21 cellular contexts compared by ENCODE assay signal in the genomic region with DNA sequence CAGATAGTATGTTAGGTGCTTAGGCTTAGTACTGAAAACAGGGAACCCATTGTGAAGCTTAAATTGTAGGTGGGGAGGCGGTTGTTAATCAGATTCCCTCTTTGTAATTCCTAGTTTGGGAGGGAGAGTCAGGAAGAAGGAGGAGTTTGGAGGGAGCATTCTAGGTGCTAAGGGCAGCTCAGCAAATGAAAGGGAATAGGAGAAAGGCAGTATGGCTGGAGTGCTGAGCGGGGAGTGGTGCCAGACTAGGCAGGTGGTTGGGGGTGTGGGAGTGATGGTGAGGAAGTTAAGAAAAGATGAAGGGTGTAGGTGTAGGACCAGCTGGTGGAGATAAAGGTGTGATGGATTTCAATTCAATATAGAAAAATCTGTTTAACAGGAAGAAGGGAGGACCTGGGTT. TPM values are rescaled to one million over a fixed set of nuclear protein-coding genes. Genes with fewer than 3 reads are reported as not detected.
DNase-seq lines count a peak whose midpoint lies in the region; ATAC-seq, FAIRE-seq and TF ChIP-seq lines count a peak whose summit lies in the region.
"Had no signal": no experiment of that assay in that cellular context is flagged by ENCODE, and none has a peak within 500 bp of the region (broad histone marks: within the 10 kb centered on the region; RNA-seq: fewer than 3 reads in every experiment).

No MANE protein-coding gene starts in this region.

- H3K9me3 Mint-ChIP-seq in natural killer cell treated with Interleukin-12 subunit alpha and Interleukin-12 subunit beta and Interleukin-15 and Interleukin-18, amount 100 ng/mL, for 72 hours = no peaks in the 10 kb centered on the region
- H3K9me3 Mint-ChIP-seq: CD8-positive, alpha-beta memory T cell; HFFc6 had no signal

- H3K36me3 Mint-ChIP-seq in natural killer cell treated with Interleukin-12 subunit alpha and Interleukin-12 subunit beta and Interleukin-15 and Interleukin-18, amount 100 ng/mL, for 72 hours = no peaks in the 10 kb centered on the region

- H3K4me1 ChIP-seq in HEK293 (ENCODE audit: control insufficient read depth, insufficient read depth, low read length) = no peaks in the 10 kb centered on the region
- no peaks in the 10 kb centered on the region for H3K4me1 ChIP-seq in kidney (ENCODE audit: control insufficient read depth in 1 of 2, insufficient read depth in 1 of 2, low read depth in 1 of 2, low read length in 2 of 2)

- H3K4me3 ChIP-seq in HEK293 (ENCODE audit: low read depth, low read length) (no peak overlapping the region), kidney (ENCODE audit: low read length in 2 of 2) (no peak overlapping the region)
- H3K4me3 ChIP-seq: BLaER1 treated with 17β-estradiol and CSF1 and Interleukin-3, amounts not matched to agents 10 nM and 100 nM; MG63 had no signal

- H3K27me3 Mint-ChIP-seq in natural killer cell treated with Interleukin-12 subunit alpha and Interleukin-12 subunit beta and Interleukin-15 and Interleukin-18, amount 100 ng/mL, for 72 hours = peaks cover 12 to 19% of the 10 kb centered on the region in 2 donors
- H3K27me3 Mint-ChIP-seq: IgD-negative memory B cell had no signal

- POLR2A ChIA-PET in HEK293 (lab: Yijun Ruan, JAX) = no interaction called here

- H3K9me3 ChIP-seq in HEK293 (ENCODE audit: control insufficient read depth, insufficient read depth, low read depth, low read length) = no peaks in the 10 kb centered on the region
- H3K9me3 ChIP-seq in kidney (ENCODE audit: control insufficient read depth in 1 of 2, low read length in 2 of 2) = no peaks in the 10 kb centered on the region
- H3K9me3 ChIP-seq: BLaER1 treated with 17β-estradiol and CSF1 and Interleukin-3, amounts not matched to agents 10 nM and 100 nM; MG63 had no signal

- no peak overlapping the region for H3K27ac Mint-ChIP-seq in natural killer cell treated with Interleukin-12 subunit alpha and Interleukin-12 subunit beta and Interleukin-15 and Interleukin-18, amount 100 ng/mL, for 72 hours
- H3K27ac Mint-ChIP-seq: HFFc6, IgD-negative memory B cell had no signal

- H3K9ac ChIP-seq in kidney (ENCODE audit: low read length in 2 of 2) = no peak overlapping the region
- H3K9ac ChIP-seq: BLaER1 treated with 17β-estradiol and CSF1 and Interleukin-3, amounts not matched to agents 10 nM and 100 nM had no signal

- TF ChIP-seq CTCF in HEK293 (tag by site-specific recombination; IDR thresholded peaks at IDR 0.05) (no peak), kidney (IDR thresholded peaks at IDR 0.05; ENCODE audit: borderline replicate concordance, extremely low read depth, insufficient read depth) (no peak)

- H3K27ac ChIP-seq in HEK293 (ENCODE audit: extremely low read depth, low read depth, low read length) (no peak overlapping the region), kidney (ENCODE audit: low read depth in 2 of 2, low read length in 2 of 2) (no peak overlapping the region)
- H3K27ac ChIP-seq: BLaER1 treated with 17β-estradiol and CSF1 and Interleukin-3, amounts not matched to agents 10 nM and 100 nM had no signal

- no peaks in the 10 kb centered on the region for H3K36me3 ChIP-seq in HEK293 (ENCODE audit: control insufficient read depth in 2 of 2, insufficient read depth in 1 of 2, low read length in 2 of 2)
- H3K36me3 ChIP-seq in kidney (ENCODE audit: control insufficient read depth in 1 of 2, insufficient read depth in 2 of 2, low read length in 2 of 2) = no peaks in the 10 kb centered on the region
- H3K36me3 ChIP-seq: BLaER1 treated with 17β-estradiol and CSF1 and Interleukin-3, amounts not matched to agents 10 nM and 100 nM; MG63 had no signal

- CTCF ChIA-PET in HEK293 (lab: Yijun Ruan, JAX) = interaction anchor here (1.4 kb wide), 1 partner anchor 39 kb away, joined by 5 read pairs; no protein-coding TSS in a partner anchor

- no peaks in the 10 kb centered on the region for H3K4me1 Mint-ChIP-seq in natural killer cell treated with Interleukin-12 subunit alpha and Interleukin-12 subunit beta and Interleukin-15 and Interleukin-18, amount 100 ng/mL, for 72 hours (ENCODE audit: low read depth in 2 of 2)
- H3K4me1 Mint-ChIP-seq: CD8-positive, alpha-beta memory T cell had no signal

- ATAC-seq in natural killer cell treated with Interleukin-12 subunit alpha and Interleukin-12 subunit beta and Interleukin-15 and Interleukin-18, amount 100 ng/mL, for 72 hours = no peak

- DNase-seq in cerebellum (ENCODE audit: low spot score) (peak; percentile 46), inferior parietal cortex (ENCODE audit: extremely low spot score) (peak; percentile 34), medulla oblongata (ENCODE audit: extremely low spot score) (no peak), kidney (no peak), HTR-8/SVneo (ENCODE audit: insufficient read length, low spot score) (no peak)
- DNase-seq in natural killer cell treated with Interleukin-12 subunit alpha and Interleukin-12 subunit beta and Interleukin-15 and Interleukin-18, amount 100 ng/mL, for 72 hours (ENCODE audit: low spot score) = no peak
- DNase-seq: CD8-positive, alpha-beta memory T cell; GOT3; HFFc6; Kasumi-1; MG63; NCI-H1048; NCI-H1436 treated with DMSO at 0.1 percent for 48 hours; NCI-H2029 treated with DMSO at 0.1 percent for 48 hours; NCI-H2171; OCI-M1; Right ventricle myocardium superior; SW 1271 had no signal

- intact Hi-C loops in kidney (cut with DNase I) = no loop called here

- FAIRE-seq in kidney (lab: Jason Lieb, UNC) (no peak), HTR-8/SVneo (lab: Jason Lieb, UNC) (no peak)

- H3K4me3 Mint-ChIP-seq in natural killer cell treated with Interleukin-12 subunit alpha and Interleukin-12 subunit beta and Interleukin-15 and Interleukin-18, amount 100 ng/mL, for 72 hours = no peak overlapping the region
- H3K4me3 Mint-ChIP-seq: CD8-positive, alpha-beta memory T cell; HFFc6; IgD-negative memory B cell had no signal

TF ChIP-seq in HEK293, 187 proteins besides CTCF, POLR2A, EP300 and RAD21:
- no peak for TF ChIP-seq ZNF26 (tag by site-specific recombination; IDR thresholded peaks at IDR 0.05)
- no peak for TF ChIP-seq ZBTB8A (tag by site-specific recombination; IDR thresholded peaks at IDR 0.05)
- TF ChIP-seq ZSCAN30 (tag by site-specific recombination; IDR thresholded peaks at IDR 0.05) = no peak
- no peak for TF ChIP-seq ZNF175 (tag by site-specific recombination; IDR thresholded peaks at IDR 0.05)
- no peak for TF ChIP-seq ZIC2 (tag by site-specific recombination; IDR thresholded peaks at IDR 0.05)
- no peak for TF ChIP-seq BCL11B (tag by site-specific recombination; IDR thresholded peaks at IDR 0.05; ENCODE audit: low read depth)
- no peak for TF ChIP-seq SCRT2 (tag by site-specific recombination; IDR thresholded peaks at IDR 0.05)
- TF ChIP-seq ZNF664 (tag by site-specific recombination; IDR thresholded peaks at IDR 0.05) = no peak
- TF ChIP-seq ZFHX2 (tag by site-specific recombination; conservative IDR thresholded peaks at IDR 0.05) = peak; percentile 43; the same call in 1 of the 2 replicates
- no peak for TF ChIP-seq ZNF791 (tag by site-specific recombination; IDR thresholded peaks at IDR 0.05)
- peak; percentile 85 for TF ChIP-seq EGR2 (tag by site-specific recombination; IDR thresholded peaks at IDR 0.05; ENCODE audit: low read depth)
TF ChIP-seq in HEK293: peak in this region for 2.

RNA-seq across cellular contexts. Expression of gene GARNL3, which starts 11.1 kb away (rescaled TPM):
- total RNA-seq in cerebellum (87.7 TPM), kidney (10.2 TPM)
- total RNA-seq in natural killer cell treated with Interleukin-12 subunit alpha and Interleukin-12 subunit beta and Interleukin-15 and Interleukin-18, amount 100 ng/mL, for 72 hours = 1 to 10 TPM; 1.2 to 7.4 TPM
- 2.6 TPM for polyA plus RNA-seq in kidney (ENCODE audit: insufficient read depth, low read depth, low replicate concordance)

Comparison
In these comparisons a context has a peak if more than half of its experiments do, and no peak if none do; other contexts are left out.
1. DNase-seq: peak in cerebellum (single experiment) and inferior parietal cortex (single experiment); none in natural killer cell treated with Interleukin-12 subunit alpha and Interleukin-12 subunit beta and Interleukin-15 and Interleukin-18, amount 100 ng/mL, for 72 hours (single experiment), medulla oblongata (single experiment), kidney (single experiment) and HTR-8/SVneo (single experiment).